ENCODE assay signal across 24 cellular contexts in the genomic region with DNA sequence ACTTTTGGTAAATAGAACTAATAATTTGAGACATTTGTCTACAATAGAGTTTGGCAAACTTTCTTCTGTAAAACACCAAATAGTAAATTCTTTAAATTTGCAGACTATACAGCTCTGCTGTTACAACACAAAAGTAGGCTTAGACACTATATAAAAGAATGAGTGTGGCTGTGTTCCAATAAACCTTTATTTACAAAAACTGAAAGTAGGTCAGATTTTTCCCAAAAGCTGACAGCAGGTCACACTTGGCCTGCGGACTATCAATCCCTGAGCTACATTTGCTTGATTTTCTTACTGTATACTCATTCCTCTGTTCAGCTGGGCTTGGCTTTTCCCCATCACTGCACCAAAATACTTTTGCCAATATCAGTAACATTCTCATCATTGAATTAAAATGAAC.
"Had no signal": no experiment of that assay in that cellular context is flagged by ENCODE, and none has a peak within 500 bp of the region (broad histone marks: within the 10 kb centered on the region; RNA-seq: fewer than 3 reads in every experiment).

No MANE protein-coding gene starts in this region.

- H3K4me2 ChIP-seq: SK-N-SH had no signal

- H3K4me1 ChIP-seq: ascending aorta, Peyer's patch, SJSA1 had no signal

- H3K36me3 ChIP-seq: ascending aorta, cardiac muscle cell, MG63, Peyer's patch had no signal

- H3K27ac ChIP-seq: ascending aorta, cardiac muscle cell, Peyer's patch, SJSA1 had no signal

- H3K4me3 ChIP-seq: ascending aorta, cardiac muscle cell, MG63, Peyer's patch, SJSA1 had no signal

- H3K9ac ChIP-seq: SK-N-SH had no signal

- DNase-seq: activated CD4-positive, alpha-beta T cell treated with anti-CD3 and anti-CD28 coated beads, Interleukin-2, amount 10 ng/mL, durations not matched to agents 24 days and 14 days; activated CD4-positive, alpha-beta T cell treated with anti-CD3 and anti-CD28 coated beads, Interleukin-2, amount 50 U/mL, for 48 hours; activated CD8-positive, alpha-beta T cell treated with anti-CD3 and anti-CD28 coated beads, Interleukin-2, amount 10 ng/mL, durations not matched to agents 7 days and 5 days; activated gamma-delta T cell; activated naive CD4-positive, alpha-beta T cell treated with Interleukin-2 at 50 U/mL for 16 hours; activated naive CD8-positive, alpha-beta T cell treated with anti-CD3 and anti-CD28 coated beads, Interleukin-2, amount 10 ng/mL, durations not matched to agents 7 days and 5 days; activated T-cell treated with anti-CD3 and anti-CD28 coated beads, Interleukin-2, amount 50 U/mL, for 24 hours; amygdala; Karpas-422; MG63; NCI-H1092; NCI-H1436 treated with DMSO at 0.1 percent for 48 hours; NCI-H1694 treated with DMSO at 0.1 percent for 48 hours; NCI-H2029; NCI-H345; NCI-H524 treated with DMSO at 0.1 percent for 48 hours; Peyer's patch; RPMI8226; SHP77 treated with DMSO at 0.1 percent for 48 hours; SK-N-SH had no signal

- H3K27me3 ChIP-seq: ascending aorta, cardiac muscle cell, MG63, Peyer's patch, SJSA1 had no signal

- FAIRE-seq: TTC549 had no signal

- ATAC-seq: activated CD8-positive, alpha-beta T cell treated with anti-CD3 and anti-CD28 coated beads, Interleukin-2, amount 10 ng/mL, durations not matched to agents 7 days and 5 days had no signal
